ENCODE assay signal across 10 cellular contexts in genomic region chr2:206979365-206979764, GRCh38. TPM values are rescaled to one million over a fixed set of nuclear protein-coding genes. Genes with fewer than 3 reads are reported as not detected.
"Had no signal": no experiment of that assay in that cellular context is flagged by ENCODE, and none has a peak within 500 bp of the region (broad histone marks: within the 10 kb centered on the region; RNA-seq: fewer than 3 reads in every experiment).

No MANE protein-coding gene starts in this region.

- H3K27ac ChIP-seq: HL-60 had no signal

- H3K4me2 ChIP-seq: GM23338 had no signal

- FAIRE-seq: H1, H54, K562 had no signal

- H3K27ac Mint-ChIP-seq: GM23338, HFFc6 had no signal

- ATAC-seq: GM23338, HCT116, K562 had no signal

- H3K4me3 ChIP-seq: GM23338, HAP-1, K562 had no signal

- H3K4me3 Mint-ChIP-seq: GM23338, HFFc6 had no signal

- DNase-seq: HFFc6 had no signal

- H3K36me3 ChIP-seq: HAP-1 had no signal

- H3K9me3 Mint-ChIP-seq: HFFc6 had no signal

- H2AFZ ChIP-seq: GM23338 had no signal

- H3K9me3 ChIP-seq: HAP-1 had no signal

RNA-seq across cellular contexts. Expression of gene CPO, which starts 40.0 kb away (rescaled TPM):
- total RNA-seq: HFFc6, HT1080, IMR-90, K562 had no signal
- polyA plus RNA-seq: IMR-90, K562 had no signal
